ENCODE assay signal across 22 cellular contexts in the genomic region with DNA sequence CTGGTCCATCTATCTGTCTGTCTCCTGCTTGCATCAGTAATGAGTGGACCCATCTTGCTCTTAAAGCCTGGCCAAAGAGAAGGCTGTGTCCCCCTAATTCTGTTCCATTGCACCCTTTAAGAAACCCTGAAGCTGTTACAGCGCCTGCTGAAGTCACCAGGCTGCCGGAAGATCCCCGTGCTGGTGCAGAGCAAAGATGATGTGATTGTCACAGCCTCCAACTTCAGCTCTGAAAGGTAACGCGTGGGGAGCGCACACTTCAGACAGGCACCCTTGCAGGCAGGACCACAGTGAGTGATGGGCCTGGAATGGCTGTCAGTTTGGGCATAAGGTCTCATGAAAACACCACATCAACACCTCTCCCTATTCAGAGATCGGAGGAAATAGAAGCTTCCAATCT.
"Had no signal": no experiment of that assay in that cellular context is flagged by ENCODE, and none has a peak within 500 bp of the region (broad histone marks: within the 10 kb centered on the region; RNA-seq: fewer than 3 reads in every experiment).

No MANE protein-coding gene starts in this region.

- H3K27me3 ChIP-seq: breast epithelium, heart right ventricle, left lung, tibial nerve had no signal

- H3K27ac Mint-ChIP-seq: activated CD4-positive, alpha-beta memory T cell treated with anti-CD3 and anti-CD28 coated beads for 36 hours; activated CD8-positive, alpha-beta memory T cell treated with anti-CD3 and anti-CD28 coated beads, Interleukin-2, amount 10 ng/mL, durations not matched to agents 7 days and 5 days had no signal

- H3K9me3 ChIP-seq: breast epithelium, heart right ventricle, left lung, tibial nerve had no signal

- H3K27me3 Mint-ChIP-seq: activated CD4-positive, alpha-beta memory T cell treated with anti-CD3 and anti-CD28 coated beads for 36 hours; activated CD8-positive, alpha-beta memory T cell treated with anti-CD3 and anti-CD28 coated beads, Interleukin-2, amount 10 ng/mL, durations not matched to agents 7 days and 5 days; activated naive CD8-positive, alpha-beta T cell; naive B cell had no signal

- ATAC-seq: sciatic nerve had no signal

- H3K4me1 Mint-ChIP-seq: activated CD8-positive, alpha-beta memory T cell treated with anti-CD3 and anti-CD28 coated beads, Interleukin-2, amount 10 ng/mL, durations not matched to agents 7 days and 5 days had no signal

- H3K4me2 ChIP-seq: smooth muscle cell had no signal

- H3K4me3 ChIP-seq: breast epithelium, heart right ventricle, left lung, lung, smooth muscle cell, tibial nerve had no signal

- H3K9me3 Mint-ChIP-seq: activated CD4-positive, alpha-beta memory T cell treated with anti-CD3 and anti-CD28 coated beads for 36 hours; naive B cell had no signal

- H3K27ac ChIP-seq: breast epithelium, heart right ventricle, left lung, tibial nerve, WERI-Rb-1 had no signal

- H3K4me1 ChIP-seq: breast epithelium had no signal

- H3K4me3 Mint-ChIP-seq: activated CD4-positive, alpha-beta memory T cell treated with anti-CD3 and anti-CD28 coated beads for 36 hours; activated CD8-positive, alpha-beta memory T cell treated with anti-CD3 and anti-CD28 coated beads, Interleukin-2, amount 10 ng/mL, durations not matched to agents 7 days and 5 days; activated naive CD8-positive, alpha-beta T cell; naive B cell had no signal

- DNase-seq: activated CD4-positive, alpha-beta memory T cell treated with anti-CD3 and anti-CD28 coated beads for 36 hours; activated CD4-positive, alpha-beta T cell treated with anti-CD3 and anti-CD28 coated beads for 1 hour; activated CD8-positive, alpha-beta memory T cell treated with anti-CD3 and anti-CD28 coated beads, Interleukin-2, amount 10 ng/mL, durations not matched to agents 7 days and 5 days; activated effector memory CD4-positive, alpha-beta T cell treated with anti-CD3 and anti-CD28 coated beads, Interleukin-2, amount 50 U/mL, for 16 hours; activated T-cell treated with anti-CD3 and anti-CD28 coated beads for 4 hours; amniotic stem cell; cortex of kidney; heart right ventricle; kidney glomerular epithelial cell; naive B cell; stimulated activated CD4-positive, alpha-beta T cell treated with anti-CD3 and anti-CD28 coated beads, Interleukin-15, amount 100 ng/mL, for 24 hours; stimulated activated CD4-positive, alpha-beta T cell treated with anti-CD3 and anti-CD28 coated beads, Interleukin-2, amount 100 ng/mL, for 48 hours; stimulated activated CD8-positive, alpha-beta memory T cell treated with anti-CD3 and anti-CD28 coated beads, Interleukin-4, amount 100 ng/mL, for 48 hours; stimulated activated naive CD4-positive, alpha-beta T cell treated with Interleukin-2 at 50 U/mL for 16 hours; WERI-Rb-1 had no signal
